Comparison of ENCODE assay signal across 28 cellular contexts in the genomic region with DNA sequence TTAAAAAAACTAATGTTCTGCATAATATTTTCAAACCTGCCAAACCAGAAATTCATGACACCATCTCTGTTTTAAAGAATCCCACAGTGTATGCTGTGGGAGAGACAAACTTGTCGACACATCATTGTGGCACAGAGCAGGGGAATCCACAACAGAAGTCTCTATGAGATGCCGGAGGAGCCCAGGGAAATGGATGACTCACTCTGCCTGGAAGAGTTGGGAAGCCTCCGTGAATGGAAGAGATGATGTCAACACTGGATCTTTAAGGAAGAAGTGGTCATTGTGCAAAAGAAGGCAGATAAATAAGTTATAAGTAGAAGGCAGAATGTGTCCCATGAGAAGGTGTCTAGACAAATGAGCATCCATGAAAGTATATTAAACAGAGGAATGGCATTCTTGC.
DNase-seq lines count a peak whose midpoint lies in the region; ATAC-seq, FAIRE-seq and TF ChIP-seq lines count a peak whose summit lies in the region.
"Had no signal": no experiment of that assay in that cellular context is flagged by ENCODE, and none has a peak within 500 bp of the region (broad histone marks: within the 10 kb centered on the region; RNA-seq: fewer than 3 reads in every experiment).

No MANE protein-coding gene starts in this region.

- no peak overlapping the region for H3K4me3 Mint-ChIP-seq in astrocyte (ENCODE audit: unreplicated experiment)
- no peak overlapping the region for H3K4me3 Mint-ChIP-seq in stimulated activated effector memory CD8-positive, alpha-beta T cell treated with anti-CD3 and anti-CD28 coated beads, Interleukin-12 subunit alpha, Interleukin-12 subunit beta, amount 100 ng/mL, for 72 hours
- H3K4me3 Mint-ChIP-seq: activated CD4-positive, alpha-beta T cell treated with anti-CD3 and anti-CD28 coated beads, Interleukin-2, amount 10 ng/mL, durations not matched to agents 24 days and 14 days; brain; dendritic cell treated with granulocyte-macrophage colony-stimulating factor and Interleukin-4, amounts not matched to agents 40 ng/mL and 50 ng/mL, for 4 days; memory B cell; natural killer cell had no signal

- H3K9me3 Mint-ChIP-seq in astrocyte (ENCODE audit: unreplicated experiment) = peaks cover 9% of the 10 kb centered on the region
- peaks cover 16% of the 10 kb centered on the region for H3K9me3 Mint-ChIP-seq in stimulated activated effector memory CD8-positive, alpha-beta T cell treated with anti-CD3 and anti-CD28 coated beads, Interleukin-12 subunit alpha, Interleukin-12 subunit beta, amount 100 ng/mL, for 72 hours

- H3K9me3 ChIP-seq in astrocyte (ENCODE audit: insufficient read depth, low read depth, low read length) (no peaks in the 10 kb centered on the region), gastroesophageal sphincter (no peaks in the 10 kb centered on the region)
- H3K9me3 ChIP-seq: pancreas had no signal

- ATAC-seq in gastroesophageal sphincter = peak; percentile 48
- ATAC-seq in GM18867 (IDR thresholded peaks at IDR 0.05; ENCODE audit: unreplicated experiment) = no peak
- ATAC-seq in stimulated activated effector memory CD8-positive, alpha-beta T cell treated with anti-CD3 and anti-CD28 coated beads, Interleukin-12 subunit alpha, Interleukin-12 subunit beta, amount 100 ng/mL, for 72 hours = no peak
- ATAC-seq: activated naive CD4-positive, alpha-beta T cell treated with anti-CD3 and anti-CD28 coated beads, Interleukin-2, amount 50 U/mL, for 72 hours; GM12878; natural killer cell had no signal

- H2AFZ ChIP-seq in astrocyte (ENCODE audit: low read depth, low read length) = no peak overlapping the region

- H4K20me1 ChIP-seq in astrocyte (ENCODE audit: insufficient read depth, low read length) = no peaks in the 10 kb centered on the region

- no peak overlapping the region for H3K9ac ChIP-seq in astrocyte (ENCODE audit: low read length)

- TF ChIP-seq POLR2A in gastroesophageal sphincter (IDR thresholded peaks at IDR 0.05) = no peak

- H3K36me3 Mint-ChIP-seq in astrocyte (ENCODE audit: low read depth, unreplicated experiment) = no peaks in the 10 kb centered on the region
- H3K36me3 Mint-ChIP-seq in stimulated activated effector memory CD8-positive, alpha-beta T cell treated with anti-CD3 and anti-CD28 coated beads, Interleukin-12 subunit alpha, Interleukin-12 subunit beta, amount 100 ng/mL, for 72 hours = no peaks in the 10 kb centered on the region
- H3K36me3 Mint-ChIP-seq: brain, memory B cell, natural killer cell had no signal

- no peak for FAIRE-seq in astrocyte (lab: Jason Lieb, UNC)
- FAIRE-seq: GM12878, keratinocyte, pancreas, RCC 7860 had no signal

- DNase-seq in H4 (ENCODE audit: low spot score) (peak; percentile 29), astrocyte (ENCODE audit: low read depth) (peak; percentile 1), myocyte (ENCODE audit: low read depth) (peak; percentile 3), NCI-H2029 treated with DMSO at 0.1 percent for 48 hours (lab: John Stamatoyannopoulos, UW) (no peak), HPDE6-E6E7 (ENCODE audit: extremely low spot score) (no peak)
- no peak for DNase-seq in stimulated activated effector memory CD8-positive, alpha-beta T cell treated with anti-CD3 and anti-CD28 coated beads, Interleukin-12 subunit alpha, Interleukin-12 subunit beta, amount 100 ng/mL, for 72 hours (ENCODE audit: low spot score in 2 of 2)
- DNase-seq: ACHN; activated CD4-positive, alpha-beta T cell treated with anti-CD3 and anti-CD28 coated beads, Interleukin-2, amount 10 ng/mL, durations not matched to agents 24 days and 14 days; GF-D8; HCEC 1CT; Kasumi-1; natural killer cell; NCI-H1105; NK-92 treated with Interleukin-12 subunit alpha and Interleukin-12 subunit beta, amount 100 ng/mL, for 24 hours; pancreas; stimulated activated CD4-positive, alpha-beta T cell treated with anti-CD3 and anti-CD28 coated beads, Interleukin-1b, Interleukin-23, amount 100 ng/mL, for 48 hours; stimulated activated naive CD4-positive, alpha-beta T cell had no signal

- H3K36me3 ChIP-seq in astrocyte (ENCODE audit: insufficient read depth, low read length) = no peaks in the 10 kb centered on the region
- H3K36me3 ChIP-seq in gastroesophageal sphincter = no peaks in the 10 kb centered on the region
- H3K36me3 ChIP-seq: pancreas, tibial nerve had no signal

- H3K27me3 ChIP-seq in astrocyte (ENCODE audit: insufficient read depth, low read length) (no peaks in the 10 kb centered on the region), gastroesophageal sphincter (no peaks in the 10 kb centered on the region)
- H3K27me3 ChIP-seq: pancreas, tibial nerve had no signal

- H3K4me2 ChIP-seq in astrocyte (ENCODE audit: low read length) = no peak overlapping the region

- no peaks in the 10 kb centered on the region for H3K79me2 ChIP-seq in astrocyte (ENCODE audit: insufficient read depth, low read length)

- H3K27ac ChIP-seq in astrocyte (ENCODE audit: low read depth, low read length) (no peak overlapping the region), gastroesophageal sphincter (no peak overlapping the region)
- H3K27ac ChIP-seq: C4-2B, pancreas, tibial nerve had no signal

- peaks cover 9% of the 10 kb centered on the region for H3K4me1 Mint-ChIP-seq in astrocyte (ENCODE audit: low read depth, unreplicated experiment)
- no peaks in the 10 kb centered on the region for H3K4me1 Mint-ChIP-seq in stimulated activated effector memory CD8-positive, alpha-beta T cell treated with anti-CD3 and anti-CD28 coated beads, Interleukin-12 subunit alpha, Interleukin-12 subunit beta, amount 100 ng/mL, for 72 hours
- H3K4me1 Mint-ChIP-seq: activated CD4-positive, alpha-beta T cell treated with anti-CD3 and anti-CD28 coated beads, Interleukin-2, amount 10 ng/mL, durations not matched to agents 24 days and 14 days; memory B cell; natural killer cell had no signal

- H3K4me3 ChIP-seq in astrocyte (ENCODE audit: insufficient read depth, low read depth, low read length) (no peak overlapping the region), gastroesophageal sphincter (no peak overlapping the region)
- H3K4me3 ChIP-seq: GM12878, pancreas, tibial nerve had no signal

- no peak for TF ChIP-seq EP300 in gastroesophageal sphincter (IDR thresholded peaks at IDR 0.05)

- no peaks in the 10 kb centered on the region for H3K27me3 Mint-ChIP-seq in astrocyte (ENCODE audit: low read depth, unreplicated experiment)
- H3K27me3 Mint-ChIP-seq: activated CD4-positive, alpha-beta T cell treated with anti-CD3 and anti-CD28 coated beads, Interleukin-2, amount 10 ng/mL, durations not matched to agents 24 days and 14 days; dendritic cell treated with granulocyte-macrophage colony-stimulating factor and Interleukin-4, amounts not matched to agents 40 ng/mL and 50 ng/mL, for 4 days; memory B cell had no signal

- no peak overlapping the region for H3K27ac Mint-ChIP-seq in astrocyte (ENCODE audit: unreplicated experiment)
- no peak overlapping the region for H3K27ac Mint-ChIP-seq in stimulated activated effector memory CD8-positive, alpha-beta T cell treated with anti-CD3 and anti-CD28 coated beads, Interleukin-12 subunit alpha, Interleukin-12 subunit beta, amount 100 ng/mL, for 72 hours
- H3K27ac Mint-ChIP-seq: activated CD4-positive, alpha-beta T cell treated with anti-CD3 and anti-CD28 coated beads, Interleukin-2, amount 10 ng/mL, durations not matched to agents 24 days and 14 days; activated naive CD4-positive, alpha-beta T cell treated with anti-CD3 and anti-CD28 coated beads, Interleukin-2, amount 50 U/mL, for 72 hours; brain; dendritic cell treated with granulocyte-macrophage colony-stimulating factor and Interleukin-4, amounts not matched to agents 40 ng/mL and 50 ng/mL, for 4 days; memory B cell; natural killer cell had no signal

- TF ChIP-seq CTCF in astrocyte (IDR thresholded peaks at IDR 0.05; ENCODE audit: insufficient read depth, low read depth, low read length) (no peak), gastroesophageal sphincter (IDR thresholded peaks at IDR 0.05) (no peak)

- no peaks in the 10 kb centered on the region for H3K4me1 ChIP-seq in astrocyte (ENCODE audit: insufficient read depth, low read length)
- no peaks in the 10 kb centered on the region for H3K4me1 ChIP-seq in gastroesophageal sphincter
- H3K4me1 ChIP-seq: pancreas, tibial nerve had no signal

- 32 to 52% methylated on average over 3 of the region's 3 CpGs for WGBS in gastroesophageal sphincter (ENCODE audit: low coverage in 1 of 2), 2 donors

Comparison
In these comparisons a context has a peak if more than half of its experiments do, and no peak if none do; other contexts are left out.
1. DNase-seq: peak in H4 (single experiment), astrocyte (single experiment) and myocyte (single experiment); none in NCI-H2029 treated with DMSO at 0.1 percent for 48 hours (single experiment), stimulated activated effector memory CD8-positive, alpha-beta T cell treated with anti-CD3 and anti-CD28 coated beads, Interleukin-12 subunit alpha, Interleukin-12 subunit beta, amount 100 ng/mL, for 72 hours (0 of 2) and HPDE6-E6E7 (single experiment).